37 cellular contexts compared by ENCODE assay signal in genomic region chr2:7813541-7814310, GRCh38.
DNase-seq lines count a peak whose midpoint lies in the region; ATAC-seq, FAIRE-seq and TF ChIP-seq lines count a peak whose summit lies in the region.
"Had no signal": no experiment of that assay in that cellular context is flagged by ENCODE, and none has a peak within 500 bp of the region (broad histone marks: within the 10 kb centered on the region; RNA-seq: fewer than 3 reads in every experiment).

No MANE protein-coding gene starts in this region.

- H4K20me1 ChIP-seq in astrocyte (ENCODE audit: insufficient read depth, low read length) = no peaks in the 10 kb centered on the region

- no peak overlapping the region for H3K9ac ChIP-seq in astrocyte (ENCODE audit: low read length)

- no peaks in the 10 kb centered on the region for H3K9me3 ChIP-seq in astrocyte (ENCODE audit: insufficient read depth, low read depth, low read length)
- H3K9me3 ChIP-seq in CD4-positive, alpha-beta memory T cell (ENCODE audit: control insufficient read depth in 1 of 2, low read length in 2 of 2) = no peaks in the 10 kb centered on the region
- H3K9me3 ChIP-seq: gastrocnemius medialis, mucosa of descending colon, prostate gland, sigmoid colon, SJSA1 had no signal

- intact Hi-C loops in CD4-positive, alpha-beta memory T cell (cut with micrococcal nuclease) = no loop called here
- intact Hi-C loops in Calu3 (cut with micrococcal nuclease; ENCODE audit: unreplicated experiment) = no loop called here

- POLR2A ChIA-PET in CD4-positive, alpha-beta memory T cell (lab: Charles Lee; ENCODE audit: partially characterized antibody) = no interaction called here

- H3K79me2 ChIP-seq in astrocyte (ENCODE audit: insufficient read depth, low read length) = no peaks in the 10 kb centered on the region

- H3K4me1 ChIP-seq in astrocyte (ENCODE audit: insufficient read depth, low read length) = peaks cover 20% of the 10 kb centered on the region
- H3K4me1 ChIP-seq in CD4-positive, alpha-beta memory T cell (ENCODE audit: insufficient read depth, low read length) = no peaks in the 10 kb centered on the region
- H3K4me1 ChIP-seq: gastrocnemius medialis, prostate gland, sigmoid colon had no signal

- CTCF ChIA-PET in CD4-positive, alpha-beta memory T cell (lab: Charles Lee; ENCODE audit: partially characterized antibody) = no interaction called here
- CTCF ChIA-PET in Calu3 (lab: Charles Lee) = interaction anchor here (0.6 kb wide), 1 partner anchor 19 kb away, joined by 3 read pairs; no protein-coding TSS in a partner anchor

- no peak for FAIRE-seq in astrocyte (lab: Jason Lieb, UNC)
- FAIRE-seq: HTR-8/SVneo had no signal

- H3K4me3 ChIP-seq in astrocyte (ENCODE audit: insufficient read depth, low read depth, low read length) = no peak overlapping the region
- H3K4me3 ChIP-seq in fibroblast of pulmonary artery (replicated peaks; ENCODE audit: low read depth, low read length) = no peak overlapping the region
- H3K4me3 ChIP-seq in CD4-positive, alpha-beta memory T cell (ENCODE audit: low read length in 2 of 2) = no peak overlapping the region
- H3K4me3 ChIP-seq: coronary artery, gastrocnemius medialis, lung, mucosa of descending colon, prostate gland, sigmoid colon, SJSA1 had no signal

- H3K4me1 Mint-ChIP-seq in astrocyte (ENCODE audit: low read depth, unreplicated experiment) = peaks cover 11% of the 10 kb centered on the region
- peaks cover 0 to 1% (median under 1%) of the 10 kb centered on the region in 4 donors for H3K4me1 Mint-ChIP-seq in CD4-positive, alpha-beta memory T cell
- H3K4me1 Mint-ChIP-seq in Calu3 (ENCODE audit: low read depth, unreplicated experiment) = peaks cover 47% of the 10 kb centered on the region
- H3K4me1 Mint-ChIP-seq in activated T-cell treated with anti-CD3 and anti-CD28 coated beads, Interleukin-2, amount 50 U/mL, for 72 hours (ENCODE audit: low read depth) = peaks cover 28% of the 10 kb centered on the region

- ATAC-seq in activated T-cell treated with anti-CD3 and anti-CD28 coated beads, Interleukin-2, amount 50 U/mL, for 72 hours (replicated peaks in 1 of 2) = no peak
- ATAC-seq: activated CD4-positive, alpha-beta T cell treated with anti-CD3 and anti-CD28 coated beads for 36 hours; activated CD8-positive, alpha-beta T cell treated with anti-CD3 and anti-CD28 coated beads for 36 hours; activated T-helper 17 cell treated with anti-CD3 and anti-CD28 coated beads, Interleukin-2, amount 50 U/mL, for 72 hours; gastrocnemius medialis; left cardiac atrium; mucosa of descending colon; natural killer cell treated with Interleukin-12 subunit alpha and Interleukin-12 subunit beta and Interleukin-15 and Interleukin-18, amount 100 ng/mL, for 72 hours; Panc1; stimulated activated effector memory CD8-positive, alpha-beta T cell treated with anti-CD3 and anti-CD28 coated beads, Interleukin-12 subunit alpha, Interleukin-12 subunit beta, amount 100 ng/mL, for 72 hours had no signal

- DNase-seq in LHCN-M2 (ENCODE audit: low read depth) = peak; percentile 20
- no peak for DNase-seq in astrocyte (ENCODE audit: low read depth)
- peak; percentile 13 for DNase-seq in fibroblast of pulmonary artery (ENCODE audit: low read depth)
- DNase-seq in stromal cell of bone marrow (ENCODE audit: low read depth) = peak; percentile 21
- no peak for DNase-seq in CD4-positive, alpha-beta memory T cell
- DNase-seq in Calu3 = no peak
- no peak for DNase-seq in activated T-cell treated with anti-CD3 and anti-CD28 coated beads, Interleukin-2, amount 50 U/mL, for 72 hours
- DNase-seq: activated CD4-positive, alpha-beta T cell treated with anti-CD3 and anti-CD28 coated beads for 36 hours; activated CD8-positive, alpha-beta T cell treated with anti-CD3 and anti-CD28 coated beads for 36 hours; DND-41; effector memory CD4-positive, alpha-beta T cell; gastrocnemius medialis; GOT3; hippocampal formation; KG1; left cardiac atrium; mucosa of descending colon; NCI-H1417 treated with DMSO at 0.1 percent for 48 hours; NCI-H345; occipital lobe; sigmoid colon; stimulated activated CD4-positive, alpha-beta T cell treated with anti-CD3 and anti-CD28 coated beads, Interleukin-15, amount 100 ng/mL, for 24 hours; substantia nigra; T1000; trophoblast cell had no signal

- peak overlapping the region; percentile 69 for H3K27ac ChIP-seq in astrocyte (ENCODE audit: low read depth, low read length)
- H3K27ac ChIP-seq in CD4-positive, alpha-beta memory T cell (ENCODE audit: low read depth, low read length) = no peak overlapping the region
- H3K27ac ChIP-seq: C4-2B, coronary artery, gastrocnemius medialis, prostate gland, sigmoid colon, VCaP had no signal

- BruUV-seq in Calu3 (replicated peaks; lab: Mats Ljungman, UMichigan) = no TSS peak

- no peaks in the 10 kb centered on the region for H3K27me3 Mint-ChIP-seq in astrocyte (ENCODE audit: low read depth, unreplicated experiment)
- peaks cover 0 to 5% of the 10 kb centered on the region in 2 donors for H3K27me3 Mint-ChIP-seq in CD4-positive, alpha-beta memory T cell
- no peaks in the 10 kb centered on the region for H3K27me3 Mint-ChIP-seq in Calu3 (ENCODE audit: unreplicated experiment)
- peaks cover 4% of the 10 kb centered on the region for H3K27me3 Mint-ChIP-seq in activated T-cell treated with anti-CD3 and anti-CD28 coated beads, Interleukin-2, amount 50 U/mL, for 72 hours (ENCODE audit: low read depth)
- H3K27me3 Mint-ChIP-seq: activated CD4-positive, alpha-beta T cell treated with anti-CD3 and anti-CD28 coated beads for 36 hours; activated CD8-positive, alpha-beta T cell treated with anti-CD3 and anti-CD28 coated beads for 36 hours; activated naive CD4-positive, alpha-beta T cell treated with anti-CD3 and anti-CD28 coated beads, Interleukin-2, amount 50 U/mL, for 24 hours had no signal

- H3K36me3 Mint-ChIP-seq in astrocyte (ENCODE audit: low read depth, unreplicated experiment) = no peaks in the 10 kb centered on the region
- H3K36me3 Mint-ChIP-seq in CD4-positive, alpha-beta memory T cell = no peaks in the 10 kb centered on the region
- H3K36me3 Mint-ChIP-seq in Calu3 (ENCODE audit: insufficient read depth, unreplicated experiment) = no peaks in the 10 kb centered on the region
- H3K36me3 Mint-ChIP-seq in activated T-cell treated with anti-CD3 and anti-CD28 coated beads, Interleukin-2, amount 50 U/mL, for 72 hours (ENCODE audit: insufficient read depth in 2 of 2) = peaks cover 10 to 12% of the 10 kb centered on the region in 2 donors
- H3K36me3 Mint-ChIP-seq: activated naive CD4-positive, alpha-beta T cell treated with anti-CD3 and anti-CD28 coated beads, Interleukin-2, amount 50 U/mL, for 24 hours; stimulated activated effector memory CD8-positive, alpha-beta T cell treated with anti-CD3 and anti-CD28 coated beads, Interleukin-12 subunit alpha, Interleukin-12 subunit beta, amount 100 ng/mL, for 72 hours had no signal

- no peaks in the 10 kb centered on the region for H3K36me3 ChIP-seq in astrocyte (ENCODE audit: insufficient read depth, low read length)
- no peaks in the 10 kb centered on the region for H3K36me3 ChIP-seq in CD4-positive, alpha-beta memory T cell (ENCODE audit: insufficient read depth, low read length)
- H3K36me3 ChIP-seq: gastrocnemius medialis, prostate gland, sigmoid colon, SJSA1 had no signal

- H3K9me3 Mint-ChIP-seq in astrocyte (ENCODE audit: unreplicated experiment) (peaks cover 2% of the 10 kb centered on the region), Calu3 (ENCODE audit: low read depth, unreplicated experiment) (peaks cover 10% of the 10 kb centered on the region)
- peaks cover 0 to 4% (median 0%) of the 10 kb centered on the region in 8 donors for H3K9me3 Mint-ChIP-seq in CD4-positive, alpha-beta memory T cell
- peaks cover 10 to 12% of the 10 kb centered on the region in 2 donors for H3K9me3 Mint-ChIP-seq in activated T-cell treated with anti-CD3 and anti-CD28 coated beads, Interleukin-2, amount 50 U/mL, for 72 hours
- H3K9me3 Mint-ChIP-seq: activated CD8-positive, alpha-beta T cell treated with anti-CD3 and anti-CD28 coated beads for 36 hours; activated naive CD4-positive, alpha-beta T cell treated with anti-CD3 and anti-CD28 coated beads, Interleukin-2, amount 50 U/mL, for 24 hours; stimulated activated effector memory CD8-positive, alpha-beta T cell treated with anti-CD3 and anti-CD28 coated beads, Interleukin-12 subunit alpha, Interleukin-12 subunit beta, amount 100 ng/mL, for 72 hours had no signal

- no peak overlapping the region for H2AFZ ChIP-seq in astrocyte (ENCODE audit: low read depth, low read length)

- H3K4me3 Mint-ChIP-seq in astrocyte (ENCODE audit: unreplicated experiment) (no peak overlapping the region), Calu3 (ENCODE audit: low read depth, unreplicated experiment) (no peak overlapping the region)
- H3K4me3 Mint-ChIP-seq in CD4-positive, alpha-beta memory T cell = no peak overlapping the region
- no peak overlapping the region for H3K4me3 Mint-ChIP-seq in activated T-cell treated with anti-CD3 and anti-CD28 coated beads, Interleukin-2, amount 50 U/mL, for 72 hours
- H3K4me3 Mint-ChIP-seq: activated CD4-positive, alpha-beta T cell treated with anti-CD3 and anti-CD28 coated beads for 36 hours; activated CD8-positive, alpha-beta T cell treated with anti-CD3 and anti-CD28 coated beads for 36 hours; activated naive CD4-positive, alpha-beta T cell treated with anti-CD3 and anti-CD28 coated beads, Interleukin-2, amount 50 U/mL, for 24 hours; activated T-helper 17 cell treated with anti-CD3 and anti-CD28 coated beads, Interleukin-2, amount 50 U/mL, for 72 hours; natural killer cell treated with Interleukin-12 subunit alpha and Interleukin-12 subunit beta and Interleukin-15 and Interleukin-18, amount 100 ng/mL, for 72 hours; stimulated activated effector memory CD8-positive, alpha-beta T cell treated with anti-CD3 and anti-CD28 coated beads, Interleukin-12 subunit alpha, Interleukin-12 subunit beta, amount 100 ng/mL, for 72 hours had no signal

- no peaks in the 10 kb centered on the region for H3K27me3 ChIP-seq in astrocyte (ENCODE audit: insufficient read depth, low read length)
- H3K27me3 ChIP-seq in CD4-positive, alpha-beta memory T cell (ENCODE audit: insufficient read depth, low read length) = no peaks in the 10 kb centered on the region
- H3K27me3 ChIP-seq: gastrocnemius medialis, sigmoid colon, SJSA1 had no signal

- H3K4me2 ChIP-seq in astrocyte (ENCODE audit: low read length) = peak overlapping the region; percentile 63

- no peak overlapping the region for H3K27ac Mint-ChIP-seq in astrocyte (ENCODE audit: unreplicated experiment)
- H3K27ac Mint-ChIP-seq in CD4-positive, alpha-beta memory T cell = no peak overlapping the region
- no peak overlapping the region for H3K27ac Mint-ChIP-seq in Calu3 (ENCODE audit: unreplicated experiment)
- no peak overlapping the region for H3K27ac Mint-ChIP-seq in activated T-cell treated with anti-CD3 and anti-CD28 coated beads, Interleukin-2, amount 50 U/mL, for 72 hours
- H3K27ac Mint-ChIP-seq: activated CD8-positive, alpha-beta T cell treated with anti-CD3 and anti-CD28 coated beads for 36 hours; activated naive CD4-positive, alpha-beta T cell treated with anti-CD3 and anti-CD28 coated beads, Interleukin-2, amount 50 U/mL, for 24 hours; activated T-helper 17 cell treated with anti-CD3 and anti-CD28 coated beads, Interleukin-2, amount 50 U/mL, for 72 hours; natural killer cell treated with Interleukin-12 subunit alpha and Interleukin-12 subunit beta and Interleukin-15 and Interleukin-18, amount 100 ng/mL, for 72 hours; stimulated activated effector memory CD8-positive, alpha-beta T cell treated with anti-CD3 and anti-CD28 coated beads, Interleukin-12 subunit alpha, Interleukin-12 subunit beta, amount 100 ng/mL, for 72 hours had no signal

- TF ChIP-seq CTCF in astrocyte (IDR thresholded peaks at IDR 0.05; ENCODE audit: insufficient read depth, low read depth, low read length) (no peak), fibroblast of pulmonary artery (IDR thresholded peaks at IDR 0.05; ENCODE audit: low read length, missing control alignments) (no peak), Calu3 (IDR thresholded peaks at IDR 0.05; ENCODE audit: unreplicated experiment) (no peak)

Comparison
In these comparisons a context has a peak if more than half of its experiments do, and no peak if none do; other contexts are left out.
1. DNase-seq: peak in LHCN-M2 (single experiment), fibroblast of pulmonary artery (single experiment) and stromal cell of bone marrow (single experiment); none in astrocyte (single experiment), CD4-positive, alpha-beta memory T cell (0 of 5), Calu3 (single experiment) and activated T-cell treated with anti-CD3 and anti-CD28 coated beads, Interleukin-2, amount 50 U/mL, for 72 hours (0 of 2).